Comparison of ENCODE assay signal across 28 cellular contexts in the genomic region with DNA sequence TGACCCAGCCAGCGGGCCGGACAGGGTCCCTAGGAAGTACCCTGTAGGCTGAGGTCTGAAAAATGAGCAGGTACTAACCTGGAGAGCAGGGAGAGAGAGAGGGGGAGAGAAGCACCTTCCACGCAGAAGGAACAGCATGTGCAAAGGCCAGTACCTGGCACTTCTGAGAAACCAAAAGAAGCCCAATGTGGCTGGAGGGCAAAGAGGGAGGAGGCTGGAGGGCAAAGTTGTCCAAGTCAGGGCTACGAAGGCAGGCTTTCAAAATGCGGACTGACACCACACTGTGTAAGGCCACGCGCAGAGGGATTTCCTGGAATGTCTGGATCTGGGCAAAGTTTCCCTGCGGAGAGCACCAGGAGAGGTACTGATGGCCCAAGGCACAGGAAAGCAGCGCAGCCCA.
A peak's percentile ranks its signal among the peaks of the same experiment; 100 is the strongest.
DNase-seq lines count a peak whose midpoint lies in the region; ATAC-seq and TF ChIP-seq lines count a peak whose summit lies in the region.
"Had no signal": no experiment of that assay in that cellular context is flagged by ENCODE, and none has a peak within 500 bp of the region (broad histone marks: within the 10 kb centered on the region; RNA-seq: fewer than 3 reads in every experiment).

No MANE protein-coding gene starts in this region.

- WGBS in endodermal cell (ENCODE audit: insufficient coverage in 1 of 2, insufficient read length in 1 of 2), 2 experiments: 92 to 98% methylated on average over 9 of the region's 9 CpGs
- 94% methylated on average over 9 of the region's 9 CpGs for WGBS in prostate gland

- H3K9me3 Mint-ChIP-seq in WTC11 (no peaks in the 10 kb centered on the region), endodermal cell (no peaks in the 10 kb centered on the region), neural progenitor cell (no peaks in the 10 kb centered on the region)
- H3K9me3 Mint-ChIP-seq: CD8-positive, alpha-beta T cell had no signal

- peaks cover 100% of the 10 kb centered on the region for H4K20me1 ChIP-seq in neural progenitor cell (ENCODE audit: low read depth)

- peak overlapping the region; percentile 21 for H3K9ac ChIP-seq in endodermal cell (ENCODE audit: extremely low read depth, low read length, poor library complexity, severe bottlenecking)
- H3K9ac ChIP-seq in neural progenitor cell: no peak overlapping the region

- H3K4me1 ChIP-seq in HEK293 (ENCODE audit: control insufficient read depth, insufficient read depth, low read length) (no peaks in the 10 kb centered on the region), endodermal cell (ENCODE audit: control insufficient read depth, insufficient read depth, low read length) (peaks cover 52% of the 10 kb centered on the region), neural progenitor cell (peaks cover 31% of the 10 kb centered on the region), prostate gland (replicated peaks) (peaks cover 16% of the 10 kb centered on the region)

- POLR2A ChIA-PET in HEK293 (lab: Yijun Ruan, JAX) (no interaction called here), WTC11 (lab: Charles Lee) (interaction anchor here (0.6 kb wide), 1 partner anchor 22 kb away, joined by 3 read pairs; no protein-coding TSS in a partner anchor)

- intact Hi-C loops in prostate gland (cut with DNase I): no loop called here

- H3K9me3 ChIP-seq in HEK293 (ENCODE audit: control insufficient read depth, insufficient read depth, low read depth, low read length): no peaks in the 10 kb centered on the region
- H3K9me3 ChIP-seq in endodermal cell (ENCODE audit: control insufficient read depth, low read length): no peaks in the 10 kb centered on the region
- no peaks in the 10 kb centered on the region for H3K9me3 ChIP-seq in neural progenitor cell (ENCODE audit: low read depth)
- H3K9me3 ChIP-seq in prostate gland: no peaks in the 10 kb centered on the region
- H3K9me3 ChIP-seq: sigmoid colon had no signal

- no peak overlapping the region for H2AFZ ChIP-seq in neural progenitor cell (replicated peaks)

- TF ChIP-seq CTCF in HEK293 (tag by site-specific recombination; IDR thresholded peaks at IDR 0.05): no peak
- TF ChIP-seq CTCF in WTC11 (IDR thresholded peaks at IDR 0.05): no peak
- no peak for TF ChIP-seq CTCF in endodermal cell (conservative IDR thresholded peaks at IDR 0.05)
- TF ChIP-seq CTCF in neural progenitor cell (IDR thresholded peaks at IDR 0.05): no peak
- TF ChIP-seq CTCF in prostate gland (IDR thresholded peaks at IDR 0.05): no peak

- H3K4me3 ChIP-seq in HEK293 (ENCODE audit: low read depth, low read length) (no peak overlapping the region), endodermal cell (ENCODE audit: low read length) (peak overlapping the region; percentile 7), neural progenitor cell (no peak overlapping the region), prostate gland (no peak overlapping the region)
- H3K4me3 ChIP-seq: K562, sigmoid colon had no signal

- CTCF ChIA-PET in HEK293 (lab: Yijun Ruan, JAX): no interaction called here
- CTCF ChIA-PET in WTC11 (lab: Charles Lee): interaction anchor here (0.9 to 2.2 kb wide), 4 partner anchors 9 to 147 kb away, joined by 3 to 8 read pairs (median 5); no protein-coding TSS in a partner anchor

- no peak for TF ChIP-seq POLR2A in prostate gland (IDR thresholded peaks at IDR 0.05)

- H3K4me3 Mint-ChIP-seq in WTC11: no peak overlapping the region
- H3K4me3 Mint-ChIP-seq in endodermal cell: peak overlapping the region; percentile 16
- peak overlapping the region; percentile 36 for H3K4me3 Mint-ChIP-seq in neural progenitor cell
- H3K4me3 Mint-ChIP-seq: activated CD8-positive, alpha-beta memory T cell treated with anti-CD3 and anti-CD28 coated beads, Interleukin-2, amount 10 ng/mL, durations not matched to agents 7 days and 5 days; B cell; CD8-positive, alpha-beta T cell had no signal

- H3K36me3 ChIP-seq in HEK293 (ENCODE audit: control insufficient read depth in 2 of 2, insufficient read depth in 1 of 2, low read length in 2 of 2) (peaks cover 0 to 6% of the 10 kb centered on the region in 2 experiments; a peak in 1 of 3 replicates), endodermal cell (ENCODE audit: control insufficient read depth, insufficient read depth, low read length) (peaks cover 78% of the 10 kb centered on the region), neural progenitor cell (no peaks in the 10 kb centered on the region), prostate gland (no peaks in the 10 kb centered on the region)
- H3K36me3 ChIP-seq: brain microvascular endothelial cell, sigmoid colon had no signal

- H3K27ac ChIP-seq in HEK293 (ENCODE audit: extremely low read depth, low read depth, low read length): no peak overlapping the region
- H3K27ac ChIP-seq in endodermal cell (ENCODE audit: low read depth, low read length): no peak overlapping the region
- H3K27ac ChIP-seq in neural progenitor cell: no peak overlapping the region
- peak overlapping the region in 1 of 2 donors; percentile 29 for H3K27ac ChIP-seq in prostate gland
- H3K27ac ChIP-seq: brain microvascular endothelial cell, epithelial cell of prostate had no signal

- H3K4me1 Mint-ChIP-seq in WTC11 (peaks cover 84% of the 10 kb centered on the region), endodermal cell (peaks cover 73% of the 10 kb centered on the region), neural progenitor cell (peaks cover 54% of the 10 kb centered on the region)

- peaks cover 3% of the 10 kb centered on the region for H3F3A ChIP-seq in neural progenitor cell (ENCODE audit: low read depth)

- H3K27me3 ChIP-seq in endodermal cell (ENCODE audit: control insufficient read depth, insufficient read depth, low read length, poor library complexity, severe bottlenecking): no peaks in the 10 kb centered on the region
- H3K27me3 ChIP-seq in neural progenitor cell: no peaks in the 10 kb centered on the region
- no peaks in the 10 kb centered on the region for H3K27me3 ChIP-seq in prostate gland (replicated peaks; ENCODE audit: insufficient read depth)
- H3K27me3 ChIP-seq: brain microvascular endothelial cell, sigmoid colon had no signal

- H3K27ac Mint-ChIP-seq in WTC11 (peak overlapping the region; percentile 19), endodermal cell (peak overlapping the region; percentile 85), neural progenitor cell (peak overlapping the region; percentile 81)
- H3K27ac Mint-ChIP-seq: activated CD8-positive, alpha-beta memory T cell treated with anti-CD3 and anti-CD28 coated beads, Interleukin-2, amount 10 ng/mL, durations not matched to agents 7 days and 5 days; B cell had no signal

- H3K79me2 ChIP-seq in neural progenitor cell (ENCODE audit: low read depth): peaks cover 95% of the 10 kb centered on the region

- peak; percentile 43 for ATAC-seq in WTC11
- ATAC-seq: activated CD8-positive, alpha-beta memory T cell treated with anti-CD3 and anti-CD28 coated beads, Interleukin-2, amount 10 ng/mL, durations not matched to agents 7 days and 5 days; CD8-positive, alpha-beta T cell had no signal

- H3K36me3 Mint-ChIP-seq in WTC11 (peaks cover 2% of the 10 kb centered on the region; the same call in 1 of the 2 replicates), endodermal cell (ENCODE audit: low read depth) (peaks cover 48% of the 10 kb centered on the region), neural progenitor cell (peaks cover 17% of the 10 kb centered on the region)
- H3K36me3 Mint-ChIP-seq: activated CD8-positive, alpha-beta memory T cell treated with anti-CD3 and anti-CD28 coated beads, Interleukin-2, amount 10 ng/mL, durations not matched to agents 7 days and 5 days had no signal

- no peak overlapping the region for H3K4me2 ChIP-seq in neural progenitor cell

- H3K27me3 Mint-ChIP-seq in WTC11 (ENCODE audit: low read depth) (no peaks in the 10 kb centered on the region; the same call in 1 of the 2 replicates), endodermal cell (ENCODE audit: insufficient read depth) (no peaks in the 10 kb centered on the region), neural progenitor cell (ENCODE audit: insufficient read depth, low read depth) (no peaks in the 10 kb centered on the region)
- H3K27me3 Mint-ChIP-seq: activated CD8-positive, alpha-beta memory T cell treated with anti-CD3 and anti-CD28 coated beads, Interleukin-2, amount 10 ng/mL, durations not matched to agents 7 days and 5 days; B cell had no signal

- no peak for DNase-seq in WTC11 (ENCODE audit: low spot score)
- no peak for DNase-seq in endodermal cell
- no peak for DNase-seq in neural progenitor cell (ENCODE audit: low spot score)
- no peak for DNase-seq in T-helper 1 cell
- DNase-seq in midbrain (lab: John Stamatoyannopoulos, UW): no peak
- DNase-seq in cortex of kidney (lab: John Stamatoyannopoulos, UW): no peak
- no peak for DNase-seq in prostate gland (ENCODE audit: low spot score)
- DNase-seq: activated CD4-positive, CD25-positive, alpha-beta regulatory T cell; activated CD8-positive, alpha-beta memory T cell treated with anti-CD3 and anti-CD28 coated beads, Interleukin-2, amount 10 ng/mL, durations not matched to agents 7 days and 5 days; activated naive CD4-positive, alpha-beta T cell treated with Interleukin-2 at 50 U/mL for 16 hours; activated T-cell treated with anti-CD3 and anti-CD28 coated beads, Interleukin-2, amount 50 U/mL, for 48 hours; brain microvascular endothelial cell; CD8-positive, alpha-beta T cell; DMS 273 treated with DMSO at 0.1 percent for 48 hours; effector CD4-positive, alpha-beta T cell; mammary epithelial cell; NCI-H1092 treated with DMSO at 0.1 percent for 48 hours; NCI-H1930; NCI-H2171 treated with DMSO at 0.1 percent for 48 hours; sigmoid colon; stimulated activated CD4-positive, alpha-beta T cell treated with anti-CD3 and anti-CD28 coated beads, Interleukin-12 subunit alpha, Interleukin-12 subunit beta, amount 100 ng/mL, for 4 hours; stimulated activated CD4-positive, alpha-beta T cell treated with anti-CD3 and anti-CD28 coated beads, Interleukin-2, amount 100 ng/mL, for 48 hours; SW 1271; trophoblast cell had no signal

TF ChIP-seq in HEK293, 187 proteins besides CTCF, POLR2A, EP300 and RAD21 (continues in another document):
- TF ChIP-seq ZNF843 (tag by site-specific recombination; IDR thresholded peaks at IDR 0.05) (no peak), ZNF830 (tag by site-specific recombination; IDR thresholded peaks at IDR 0.05; ENCODE audit: low read depth) (no peak), ZNF423 (tag by site-specific recombination; IDR thresholded peaks at IDR 0.05) (no peak)

TF ChIP-seq in WTC11, 78 proteins besides CTCF, POLR2A, EP300 and RAD21:
- TF ChIP-seq NR3C1 (CRISPR knock-in tag; conservative IDR thresholded peaks at IDR 0.05; ENCODE audit: low read depth) (no peak), ZNF423 (CRISPR knock-in tag; IDR thresholded peaks at IDR 0.05) (no peak)

Comparison
In these comparisons a context has a peak if more than half of its experiments do, and no peak if none do; other contexts are left out.
1. H3K27ac Mint-ChIP-seq: peak in every context shown above with its lines; median percentile 85 in endodermal cell; 81 in neural progenitor cell; 19 in WTC11.